8 cellular contexts compared by ENCODE assay signal in genomic region chr1:100834779-100835645, GRCh38. TPM values are rescaled to one million over a fixed set of nuclear protein-coding genes. Genes with fewer than 3 reads are reported as not detected.
DNase-seq lines count a peak whose midpoint lies in the region; ATAC-seq and TF ChIP-seq lines count a peak whose summit lies in the region.

No MANE protein-coding gene starts in this region.

- peak; percentile 61 for ATAC-seq in GM19438 (IDR thresholded peaks at IDR 0.05; ENCODE audit: low read depth, unreplicated experiment)
- ATAC-seq in activated CD8-positive, alpha-beta memory T cell treated with anti-CD3 and anti-CD28 coated beads, Interleukin-2, amount 10 ng/mL, durations not matched to agents 7 days and 5 days: no peak
- no peak for ATAC-seq in HG03139 (IDR thresholded peaks at IDR 0.05; ENCODE audit: unreplicated experiment)
- ATAC-seq in HG03571 (IDR thresholded peaks at IDR 0.05; ENCODE audit: unreplicated experiment): no peak

- H3K27ac Mint-ChIP-seq in activated CD8-positive, alpha-beta memory T cell treated with anti-CD3 and anti-CD28 coated beads, Interleukin-2, amount 10 ng/mL, durations not matched to agents 7 days and 5 days: no peak overlapping the region
- H3K27ac Mint-ChIP-seq in activated CD4-positive, alpha-beta memory T cell treated with anti-CD3 and anti-CD28 coated beads for 36 hours: no peak overlapping the region

- peaks cover 3% of the 10 kb centered on the region for H3K27me3 Mint-ChIP-seq in activated CD8-positive, alpha-beta memory T cell treated with anti-CD3 and anti-CD28 coated beads, Interleukin-2, amount 10 ng/mL, durations not matched to agents 7 days and 5 days
- H3K27me3 Mint-ChIP-seq in activated CD4-positive, alpha-beta memory T cell treated with anti-CD3 and anti-CD28 coated beads for 36 hours: no peaks in the 10 kb centered on the region

- no peak overlapping the region for H3K4me3 ChIP-seq in epithelial cell of proximal tubule (ENCODE audit: low read depth, low read length)

- CTCF ChIA-PET in activated CD8-positive, alpha-beta memory T cell treated with anti-CD3 and anti-CD28 coated beads, Interleukin-2, amount 10 ng/mL, durations not matched to agents 7 days and 5 days (lab: Charles Lee): interaction anchor here (0.7 kb wide), 1 partner anchor 10 kb away, joined by 3 read pairs; no protein-coding TSS in a partner anchor
- CTCF ChIA-PET in activated CD4-positive, alpha-beta memory T cell treated with anti-CD3 and anti-CD28 coated beads for 36 hours (lab: Charles Lee): interaction anchor here (1.4 kb wide), 1 partner anchor 34 kb away, joined by 6 read pairs; no protein-coding TSS in a partner anchor

- peak; percentile 55 for TF ChIP-seq CTCF in epithelial cell of proximal tubule (conservative IDR thresholded peaks at IDR 0.05; ENCODE audit: low read depth, low read length)

- H3K36me3 Mint-ChIP-seq in activated CD8-positive, alpha-beta memory T cell treated with anti-CD3 and anti-CD28 coated beads, Interleukin-2, amount 10 ng/mL, durations not matched to agents 7 days and 5 days: no peaks in the 10 kb centered on the region
- H3K36me3 Mint-ChIP-seq in activated CD4-positive, alpha-beta memory T cell treated with anti-CD3 and anti-CD28 coated beads for 36 hours: no peaks in the 10 kb centered on the region

- H3K4me3 Mint-ChIP-seq in activated CD8-positive, alpha-beta memory T cell treated with anti-CD3 and anti-CD28 coated beads, Interleukin-2, amount 10 ng/mL, durations not matched to agents 7 days and 5 days: no peak overlapping the region
- H3K4me3 Mint-ChIP-seq in activated CD4-positive, alpha-beta memory T cell treated with anti-CD3 and anti-CD28 coated beads for 36 hours: no peak overlapping the region

- POLR2A ChIA-PET in activated CD4-positive, alpha-beta memory T cell treated with anti-CD3 and anti-CD28 coated beads for 36 hours (lab: Charles Lee): no interaction called here

- no peaks in the 10 kb centered on the region for H3K9me3 Mint-ChIP-seq in activated CD8-positive, alpha-beta memory T cell treated with anti-CD3 and anti-CD28 coated beads, Interleukin-2, amount 10 ng/mL, durations not matched to agents 7 days and 5 days (ENCODE audit: low read depth)
- no peaks in the 10 kb centered on the region for H3K9me3 Mint-ChIP-seq in activated CD4-positive, alpha-beta memory T cell treated with anti-CD3 and anti-CD28 coated beads for 36 hours

- intact Hi-C loops in activated CD4-positive, alpha-beta memory T cell treated with anti-CD3 and anti-CD28 coated beads for 36 hours (cut with micrococcal nuclease): loop anchor here (2.0 kb wide), 1 partner anchor 34 kb away; no protein-coding TSS in a partner anchor

- H3K4me1 Mint-ChIP-seq in activated CD8-positive, alpha-beta memory T cell treated with anti-CD3 and anti-CD28 coated beads, Interleukin-2, amount 10 ng/mL, durations not matched to agents 7 days and 5 days: no peaks in the 10 kb centered on the region
- peaks cover 5% of the 10 kb centered on the region for H3K4me1 Mint-ChIP-seq in activated CD4-positive, alpha-beta memory T cell treated with anti-CD3 and anti-CD28 coated beads for 36 hours (ENCODE audit: low read depth)

- DNase-seq in DMS53 treated with DMSO at 0.1 percent for 48 hours (lab: John Stamatoyannopoulos, UW; ENCODE audit: unreplicated experiment) (peak; percentile 27), NCI-H146 treated with DMSO at 0.1 percent for 48 hours (lab: John Stamatoyannopoulos, UW; ENCODE audit: unreplicated experiment) (peak; percentile 6), epithelial cell of proximal tubule (ENCODE audit: low read depth) (no peak)
- no peak for DNase-seq in activated CD8-positive, alpha-beta memory T cell treated with anti-CD3 and anti-CD28 coated beads, Interleukin-2, amount 10 ng/mL, durations not matched to agents 7 days and 5 days
- no peak for DNase-seq in activated CD4-positive, alpha-beta memory T cell treated with anti-CD3 and anti-CD28 coated beads for 36 hours

RNA-seq across cellular contexts. Expression of gene EXTL2, which starts 59.6 kb away (rescaled TPM):
- total RNA-seq in epithelial cell of proximal tubule: 4.7 and 7.5 TPM in 2 replicates
- total RNA-seq in activated CD8-positive, alpha-beta memory T cell treated with anti-CD3 and anti-CD28 coated beads, Interleukin-2, amount 10 ng/mL, durations not matched to agents 7 days and 5 days: 10 to 100 TPM in 1 of 2 experiments, 1 to 10 TPM in 1; 2.6 to 11.5 TPM
- total RNA-seq in activated CD4-positive, alpha-beta memory T cell treated with anti-CD3 and anti-CD28 coated beads for 36 hours: 1 to 10 TPM; 3.0 to 3.9 TPM

Comparison
In these comparisons a context has a peak if more than half of its experiments do, and no peak if none do; other contexts are left out.
1. DNase-seq: peak in DMS53 treated with DMSO at 0.1 percent for 48 hours (single experiment) and NCI-H146 treated with DMSO at 0.1 percent for 48 hours (single experiment); none in epithelial cell of proximal tubule (single experiment), activated CD8-positive, alpha-beta memory T cell treated with anti-CD3 and anti-CD28 coated beads, Interleukin-2, amount 10 ng/mL, durations not matched to agents 7 days and 5 days (single experiment) and activated CD4-positive, alpha-beta memory T cell treated with anti-CD3 and anti-CD28 coated beads for 36 hours (single experiment).